ENCODE assay signal across 8 cellular contexts in the genomic region with DNA sequence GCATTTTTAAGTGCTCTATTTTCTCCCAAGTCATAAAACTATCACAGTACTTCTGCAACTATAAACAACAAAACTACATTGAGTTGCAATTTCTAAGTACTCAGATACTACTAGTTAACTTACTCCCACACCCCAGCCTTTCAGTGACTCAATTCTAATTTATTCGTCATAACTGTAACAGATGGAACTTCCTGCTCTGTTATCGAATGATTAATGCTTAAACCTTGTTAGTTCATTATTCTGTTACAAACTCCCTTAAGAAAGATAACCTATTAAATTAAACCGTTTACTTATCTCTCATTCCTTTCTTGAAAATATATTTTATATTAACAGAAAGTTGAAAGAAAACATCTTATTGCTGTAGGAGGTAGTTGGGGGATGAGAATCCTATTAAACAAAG. TPM values are rescaled to one million over a fixed set of nuclear protein-coding genes. Genes with fewer than 3 reads are reported as not detected.
DNase-seq lines count a peak whose midpoint lies in the region; ATAC-seq and TF ChIP-seq lines count a peak whose summit lies in the region.

No MANE protein-coding gene starts in this region.

- DNase-seq in DMS 273 treated with DMSO at 0.1 percent for 48 hours (lab: John Stamatoyannopoulos, UW): peak; percentile 33
- peak; percentile 78 to 92 for DNase-seq in fibroblast of lung (ENCODE audit: low read depth in 2 of 2)
- DNase-seq in ascending aorta (ENCODE audit: low spot score in 2 of 2): no peak
- DNase-seq in cerebellum (ENCODE audit: low spot score): no peak
- DNase-seq in DMS79 treated with DMSO at 0.1 percent for 48 hours (lab: John Stamatoyannopoulos, UW): no peak
- no peak for DNase-seq in NCI-H510A (lab: John Stamatoyannopoulos, UW)

- H3K79me2 ChIP-seq in fibroblast of lung (ENCODE audit: control insufficient read depth, insufficient read depth, low read length): no peaks in the 10 kb centered on the region

- no peaks in the 10 kb centered on the region for H3K9me3 ChIP-seq in fibroblast of lung (ENCODE audit: control insufficient read depth, insufficient read depth, low read depth, low read length)
- H3K9me3 ChIP-seq in ascending aorta: no peaks in the 10 kb centered on the region

- no peak for TF ChIP-seq CTCF in fibroblast of lung (conservative IDR thresholded peaks at IDR 0.05 in 1 of 2, IDR thresholded peaks at IDR 0.05 in 1 of 2; ENCODE audit: low read depth in 1 of 2, low read length in 2 of 2)
- TF ChIP-seq CTCF in ascending aorta (IDR thresholded peaks at IDR 0.05): no peak

- H3K27ac ChIP-seq in fibroblast of lung (ENCODE audit: insufficient read depth, low read length) (peak overlapping the region; percentile 54), ascending aorta (no peak overlapping the region)

- no peak overlapping the region for H3K4me2 ChIP-seq in fibroblast of lung (ENCODE audit: extremely low read depth, insufficient read depth, low read length)

- H4K20me1 ChIP-seq in fibroblast of lung (ENCODE audit: control insufficient read depth, extremely low read depth, insufficient read depth, low read length): no peaks in the 10 kb centered on the region

- H3K27me3 ChIP-seq in fibroblast of lung (ENCODE audit: control insufficient read depth, insufficient read depth, low read length) (no peaks in the 10 kb centered on the region), ascending aorta (no peaks in the 10 kb centered on the region)

- intact Hi-C loops in ascending aorta (cut with DNase I): no loop called here

- no peak overlapping the region for H3K9ac ChIP-seq in fibroblast of lung (ENCODE audit: insufficient read depth, low read length)

- H3K4me3 ChIP-seq in fibroblast of lung (replicated peaks in 1 of 4; ENCODE audit: control extremely low read depth in 1 of 4, insufficient read depth in 1 of 4, low read depth in 3 of 4, low read length in 4 of 4) (no peak overlapping the region), ascending aorta (no peak overlapping the region)

- H3K36me3 ChIP-seq in fibroblast of lung (ENCODE audit: control insufficient read depth, insufficient read depth, low read length) (peaks cover 2% of the 10 kb centered on the region), ascending aorta (no peaks in the 10 kb centered on the region)

- H3K4me1 ChIP-seq in fibroblast of lung (ENCODE audit: control insufficient read depth, extremely low read depth, insufficient read depth, low read length): peaks cover 2% of the 10 kb centered on the region
- H3K4me1 ChIP-seq in ascending aorta: no peaks in the 10 kb centered on the region

- ATAC-seq in GM21381 (IDR thresholded peaks at IDR 0.05; ENCODE audit: unreplicated experiment) (peak; percentile 97), HG03469 (IDR thresholded peaks at IDR 0.05; ENCODE audit: unreplicated experiment) (peak; percentile 98)

- no peak overlapping the region for H2AFZ ChIP-seq in fibroblast of lung (ENCODE audit: low read length)

RNA-seq across cellular contexts. Expression of gene TNFAIP6, which starts 17.0 kb away (rescaled TPM):
- total RNA-seq in fibroblast of lung (33.1 and 53.8 TPM in 2 replicates), ascending aorta (13.6 TPM), cerebellum (0.27 TPM)
- 28.5 and 35.0 TPM in 2 replicates for polyA plus RNA-seq in fibroblast of lung
- polyA plus RNA-seq in fibroblast of lung (2012): 13.5 and 17.8 TPM in 2 replicates
- polyA minus RNA-seq in fibroblast of lung (ENCODE audit: low replicate concordance): 2.8 and 4.1 TPM in 2 replicates

RNA-seq across cellular contexts. Expression of gene RIF1, which starts 35.3 kb away (rescaled TPM):
- total RNA-seq in fibroblast of lung (34.9 and 36.5 TPM in 2 replicates), ascending aorta (10.7 TPM), cerebellum (79.7 TPM)
- 11.2 and 14.8 TPM in 2 replicates for polyA plus RNA-seq in fibroblast of lung
- polyA plus RNA-seq in fibroblast of lung (2012): 8.4 and 11.7 TPM in 2 replicates
- polyA minus RNA-seq in fibroblast of lung (ENCODE audit: low replicate concordance): 6.5 and 9.2 TPM in 2 replicates

Comparison
In these comparisons a context has a peak if more than half of its experiments do, and no peak if none do; other contexts are left out.
1. DNase-seq: peak in DMS 273 treated with DMSO at 0.1 percent for 48 hours (single experiment) and fibroblast of lung (2 of 2); none in ascending aorta (0 of 2), cerebellum (single experiment), DMS79 treated with DMSO at 0.1 percent for 48 hours (single experiment) and NCI-H510A (single experiment).
2. RNA of gene TNFAIP6, which starts 17.0 kb away (total RNA-seq): 33.1 to 53.8 TPM in fibroblast of lung and 13.6 TPM in ascending aorta (single experiment); 0.27 TPM in cerebellum (single experiment); every median in the first group is over 10 times any median in the second.